Comparison of ENCODE assay signal across 25 cellular contexts in the genomic region with DNA sequence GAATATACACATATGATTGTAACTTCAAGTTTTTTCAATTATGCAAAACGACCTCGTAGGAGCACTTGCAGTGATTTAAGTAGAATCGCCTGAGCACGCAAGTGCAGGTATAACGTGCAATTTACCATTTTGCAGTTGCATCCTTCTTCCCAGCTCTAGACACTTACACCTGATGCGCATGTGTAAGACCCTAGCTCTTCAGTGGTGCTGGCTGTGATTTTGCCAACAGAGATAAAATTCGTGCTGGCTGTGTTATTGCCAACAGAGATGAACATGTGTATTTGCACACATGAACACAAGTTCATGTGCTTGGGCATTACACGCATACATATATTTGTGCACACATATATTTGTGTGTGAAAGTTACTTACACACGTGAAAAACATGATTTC. TPM values are rescaled to one million over a fixed set of nuclear protein-coding genes. Genes with fewer than 3 reads are reported as not detected.
DNase-seq lines count a peak whose midpoint lies in the region; ATAC-seq and TF ChIP-seq lines count a peak whose summit lies in the region.
"Had no signal": no experiment of that assay in that cellular context is flagged by ENCODE, and none has a peak within 500 bp of the region (broad histone marks: within the 10 kb centered on the region; RNA-seq: fewer than 3 reads in every experiment).

No MANE protein-coding gene starts in this region.

- CTCF ChIA-PET in MCF 10A (lab: Yijun Ruan, JAX) = no interaction called here
- CTCF ChIA-PET in mammary epithelial cell (lab: Charles Lee; ENCODE audit: low non-redundant PET) = no interaction called here
- CTCF ChIA-PET in PC-3 (lab: Charles Lee) = no interaction called here

- DNase-seq in DMS 273 (lab: John Stamatoyannopoulos, UW; ENCODE audit: unreplicated experiment) (peak; percentile 20), DMS 273 treated with DMSO at 0.1 percent for 48 hours (lab: John Stamatoyannopoulos, UW) (no peak), MCF 10A (ENCODE audit: unreplicated experiment) (no peak), mammary epithelial cell (no peak), PC-3 (no peak)
- no peak for DNase-seq in central memory CD8-positive, alpha-beta T cell (ENCODE audit: low spot score in 2 of 2)
- no peak for DNase-seq in stimulated activated naive B cell treated with anti-CD40 and anti-IgM and Interleukin-4, amounts not matched to agents 10 μg/mL and 1 μg/mL and 100 μg/mL, for 72 hours
- DNase-seq: activated CD4-positive, CD25-positive, alpha-beta regulatory T cell treated with anti-CD3 and anti-CD28 coated beads, Interleukin-2, amount 50 U/mL, for 72 hours; brain microvascular endothelial cell; foreskin fibroblast; kidney; NCI-H1417 treated with DMSO at 0.1 percent for 48 hours; NCI-H2227 treated with DMSO at 0.1 percent for 48 hours; NCI-H774; Peyer's patch; stimulated activated CD4-positive, alpha-beta T cell treated with anti-CD3 and anti-CD28 coated beads, Interleukin-2, amount 100 ng/mL, for 48 hours; T1000 had no signal

- WGBS in mammary epithelial cell (ENCODE audit: low coverage, missing lambda C conversion rate) = 18% methylated on average over 7 of the region's 9 CpGs

- H3K27ac ChIP-seq in mammary epithelial cell (ENCODE audit: insufficient read depth, low read depth, low read length) (no peak overlapping the region), PC-3 (ENCODE audit: low read length) (no peak overlapping the region)
- H3K27ac ChIP-seq: 22Rv1, brain microvascular endothelial cell, epithelial cell of prostate, Peyer's patch, SJSA1, skin epidermis, upper lobe of right lung had no signal

- peaks cover 89% of the 10 kb centered on the region for H3K27me3 ChIP-seq in mammary epithelial cell (ENCODE audit: insufficient read depth, low read length)
- peaks cover 61% of the 10 kb centered on the region for H3K27me3 ChIP-seq in PC-3 (ENCODE audit: low read length)

- H3F3A ChIP-seq in PC-3 (ENCODE audit: low read length, unreplicated experiment) = no peaks in the 10 kb centered on the region

- no peaks in the 10 kb centered on the region for H3K9me3 Mint-ChIP-seq in MCF 10A (ENCODE audit: unreplicated experiment)
- no peaks in the 10 kb centered on the region for H3K9me3 Mint-ChIP-seq in central memory CD8-positive, alpha-beta T cell
- H3K9me3 Mint-ChIP-seq in stimulated activated naive B cell treated with anti-CD40 and anti-IgM and Interleukin-4, amounts not matched to agents 10 μg/mL and 1 μg/mL and 100 μg/mL, for 72 hours = peaks cover 0 to 2% of the 10 kb centered on the region in 2 donors
- H3K9me3 Mint-ChIP-seq: activated naive CD4-positive, alpha-beta T cell treated with anti-CD3 and anti-CD28 coated beads, Interleukin-2, amount 50 U/mL, for 72 hours had no signal

- peaks cover 5% of the 10 kb centered on the region for H3K4me1 Mint-ChIP-seq in MCF 10A (ENCODE audit: insufficient read depth, unreplicated experiment)
- peaks cover 12% of the 10 kb centered on the region for H3K4me1 Mint-ChIP-seq in central memory CD8-positive, alpha-beta T cell
- peaks cover 48 to 74% of the 10 kb centered on the region in 2 donors for H3K4me1 Mint-ChIP-seq in stimulated activated naive B cell treated with anti-CD40 and anti-IgM and Interleukin-4, amounts not matched to agents 10 μg/mL and 1 μg/mL and 100 μg/mL, for 72 hours

- POLR2A ChIA-PET in MCF 10A (lab: Yijun Ruan, JAX) = no interaction called here
- POLR2A ChIA-PET in PC-3 (lab: Charles Lee; ENCODE audit: unreplicated experiment) = no interaction called here

- peak overlapping the region; percentile 69 for H3K4me3 Mint-ChIP-seq in MCF 10A (ENCODE audit: unreplicated experiment)
- H3K4me3 Mint-ChIP-seq in central memory CD8-positive, alpha-beta T cell = peak overlapping the region; percentile 12
- peak overlapping the region in 1 of 2 donors; percentile 61 for H3K4me3 Mint-ChIP-seq in stimulated activated naive B cell treated with anti-CD40 and anti-IgM and Interleukin-4, amounts not matched to agents 10 μg/mL and 1 μg/mL and 100 μg/mL, for 72 hours

- no peak overlapping the region for H3K4me3 ChIP-seq in mammary epithelial cell (replicated peaks in 1 of 3; ENCODE audit: insufficient read depth in 1 of 3, low read depth in 2 of 3, low read length in 3 of 3)
- H3K4me3 ChIP-seq in PC-3 (ENCODE audit: low read length) = no peak overlapping the region
- H3K4me3 ChIP-seq: Peyer's patch, SJSA1, skin epidermis, upper lobe of right lung had no signal

- H3K36me3 ChIP-seq in mammary epithelial cell (ENCODE audit: insufficient read depth, low read length) = no peaks in the 10 kb centered on the region
- H3K36me3 ChIP-seq in PC-3 (ENCODE audit: low read depth, low read length) = no peaks in the 10 kb centered on the region
- H3K36me3 ChIP-seq: brain microvascular endothelial cell, Peyer's patch, SJSA1, upper lobe of right lung had no signal

- no peaks in the 10 kb centered on the region for H3K36me3 Mint-ChIP-seq in MCF 10A (ENCODE audit: insufficient read depth, unreplicated experiment)
- peaks cover 1% of the 10 kb centered on the region for H3K36me3 Mint-ChIP-seq in central memory CD8-positive, alpha-beta T cell (ENCODE audit: insufficient read depth)
- peaks cover 6 to 9% of the 10 kb centered on the region in 2 donors for H3K36me3 Mint-ChIP-seq in stimulated activated naive B cell treated with anti-CD40 and anti-IgM and Interleukin-4, amounts not matched to agents 10 μg/mL and 1 μg/mL and 100 μg/mL, for 72 hours

- BruUV-seq in MCF 10A (replicated peaks; lab: Mats Ljungman, UMichigan) (no TSS peak), mammary epithelial cell (replicated peaks; lab: Mats Ljungman, UMichigan) (no TSS peak), PC-3 (replicated peaks; lab: Mats Ljungman, UMichigan) (no TSS peak)

- intact Hi-C loops in MCF 10A (cut with micrococcal nuclease) (no loop called here), mammary epithelial cell (cut with micrococcal nuclease) (no loop called here), PC-3 (cut with micrococcal nuclease) (loop anchor here (10.0 kb wide), 2 partner anchors 75 to 465 kb away; partner anchors contain the start of gene DENND1A)

- no peak for ATAC-seq in central memory CD8-positive, alpha-beta T cell (replicated peaks; ENCODE audit: extremely low read depth, poor library complexity, severe bottlenecking)
- no peak for ATAC-seq in stimulated activated naive B cell treated with anti-CD40 and anti-IgM and Interleukin-4, amounts not matched to agents 10 μg/mL and 1 μg/mL and 100 μg/mL, for 72 hours (replicated peaks)
- ATAC-seq in PC-3 = no peak
- ATAC-seq in GM19455 (IDR thresholded peaks at IDR 0.05; ENCODE audit: unreplicated experiment) = no peak
- ATAC-seq: activated naive CD4-positive, alpha-beta T cell treated with anti-CD3 and anti-CD28 coated beads, Interleukin-2, amount 50 U/mL, for 72 hours; upper lobe of right lung had no signal

- H4K20me1 ChIP-seq in mammary epithelial cell (ENCODE audit: insufficient read depth, low read length) = no peaks in the 10 kb centered on the region
- no peaks in the 10 kb centered on the region for H4K20me1 ChIP-seq in PC-3 (ENCODE audit: low read length)

- H2AFZ ChIP-seq in mammary epithelial cell (ENCODE audit: low read depth, low read length) (no peak overlapping the region), PC-3 (ENCODE audit: low read length) (no peak overlapping the region)

- H3K9me3 ChIP-seq in mammary epithelial cell (replicated peaks; ENCODE audit: insufficient read depth, low read length) (no peaks in the 10 kb centered on the region), PC-3 (ENCODE audit: low read length) (no peaks in the 10 kb centered on the region)
- H3K9me3 ChIP-seq: Peyer's patch, upper lobe of right lung had no signal

- no peaks in the 10 kb centered on the region for H3K9me2 ChIP-seq in PC-3 (replicated peaks; ENCODE audit: low read length)

- H3K9ac ChIP-seq in mammary epithelial cell (ENCODE audit: insufficient read depth, low read length) (no peak overlapping the region), PC-3 (ENCODE audit: low read length) (no peak overlapping the region)

- TF ChIP-seq CTCF in MCF 10A (IDR thresholded peaks at IDR 0.05; ENCODE audit: unreplicated experiment) (no peak), mammary epithelial cell (conservative IDR thresholded peaks at IDR 0.05 in 1 of 2, IDR thresholded peaks at IDR 0.05 in 1 of 2; ENCODE audit: extremely low read depth in 1 of 2, insufficient read depth in 1 of 2, low read depth in 1 of 2, low read length in 2 of 2) (no peak), PC-3 (conservative IDR thresholded peaks at IDR 0.05; ENCODE audit: low read depth, low read length) (no peak)

- dilution Hi-C loops in mammary epithelial cell (cut with HindIII; ENCODE audit: low sequenced_read_pairs) = loop anchor here (5.0 kb wide), 1 partner anchor 67 kb away; no protein-coding TSS in a partner anchor

- in situ Hi-C loops in mammary epithelial cell (cut with MboI; ENCODE audit: low sequenced_read_pairs in 2 of 2) = no loop called here

- H3K4me1 ChIP-seq in mammary epithelial cell (ENCODE audit: insufficient read depth, low read length) (peaks cover 3% of the 10 kb centered on the region), PC-3 (ENCODE audit: insufficient read depth, low read length) (peaks cover 14% of the 10 kb centered on the region; the same call in 1 of the 2 replicates)

- H3K79me2 ChIP-seq in mammary epithelial cell (ENCODE audit: insufficient read depth, low read length) = no peaks in the 10 kb centered on the region
- no peaks in the 10 kb centered on the region for H3K79me2 ChIP-seq in PC-3 (ENCODE audit: low read length)

- H3K27me3 Mint-ChIP-seq in MCF 10A (ENCODE audit: insufficient read depth, unreplicated experiment) = peaks cover 58% of the 10 kb centered on the region
- peaks cover 82% of the 10 kb centered on the region for H3K27me3 Mint-ChIP-seq in central memory CD8-positive, alpha-beta T cell
- H3K27me3 Mint-ChIP-seq in stimulated activated naive B cell treated with anti-CD40 and anti-IgM and Interleukin-4, amounts not matched to agents 10 μg/mL and 1 μg/mL and 100 μg/mL, for 72 hours = peaks cover 70 to 87% of the 10 kb centered on the region in 2 donors

- H3K27ac Mint-ChIP-seq in MCF 10A (ENCODE audit: low read depth, unreplicated experiment) = no peak overlapping the region
- no peak overlapping the region for H3K27ac Mint-ChIP-seq in central memory CD8-positive, alpha-beta T cell (ENCODE audit: low read depth)
- H3K27ac Mint-ChIP-seq in stimulated activated naive B cell treated with anti-CD40 and anti-IgM and Interleukin-4, amounts not matched to agents 10 μg/mL and 1 μg/mL and 100 μg/mL, for 72 hours = peak overlapping the region; percentile 82

- no peak overlapping the region for H3K4me2 ChIP-seq in mammary epithelial cell (ENCODE audit: insufficient read depth, low read depth, low read length)
- no peak overlapping the region for H3K4me2 ChIP-seq in PC-3 (ENCODE audit: low read length)

RNA-seq across cellular contexts. Expression of gene LHX2, which starts 1.7 kb away (rescaled TPM):
- 0.20 and 0.63 TPM in 2 replicates for total RNA-seq in MCF 10A (2022)
- not detected for total RNA-seq in mammary epithelial cell
- 0.02 TPM for polyA plus RNA-seq in mammary epithelial cell
- not detected for polyA minus RNA-seq in mammary epithelial cell
- 1.1 TPM in 2 replicates for total RNA-seq in PC-3 (2014; rRNA removed)
- total RNA-seq: activated naive CD4-positive, alpha-beta T cell treated with anti-CD3 and anti-CD28 coated beads, Interleukin-2, amount 50 U/mL, for 72 hours; kidney; lung microvascular endothelial cell; Peyer's patch; upper lobe of right lung had no signal
